12 cellular contexts compared by ENCODE assay signal in genomic region chr4:24850669-24851068, GRCh38. TPM values are rescaled to one million over a fixed set of nuclear protein-coding genes. Genes with fewer than 3 reads are reported as not detected.
DNase-seq lines count a peak whose midpoint lies in the region; TF ChIP-seq lines count a peak whose summit lies in the region.
"Had no signal": no experiment of that assay in that cellular context is flagged by ENCODE, and none has a peak within 500 bp of the region (broad histone marks: within the 10 kb centered on the region; RNA-seq: fewer than 3 reads in every experiment).

No MANE protein-coding gene starts in this region.

- whole genome bisulfite sequencing in esophagus squamous epithelium, 2 donors: 57 to 69% methylated on average over 1 of the region's 1 CpG
- WGBS in sigmoid colon, 2 donors: 75 to 89% methylated on average over 1 of the region's 1 CpG

- intact Hi-C loops in esophagus squamous epithelium (cut with DNase I): no loop called here
- intact Hi-C loops in sigmoid colon (cut with DNase I): no loop called here

- H3K4me1 ChIP-seq in esophagus squamous epithelium: peaks cover 0 to 43% (median 24%) of the 10 kb centered on the region in 3 donors
- H3K4me1 ChIP-seq in sigmoid colon: peaks cover 0 to 41% (median 25%) of the 10 kb centered on the region in 4 donors
- H3K4me1 ChIP-seq: upper lobe of right lung had no signal

- H3K27me3 ChIP-seq in esophagus squamous epithelium: no peaks in the 10 kb centered on the region
- H3K27me3 ChIP-seq in sigmoid colon: no peaks in the 10 kb centered on the region
- H3K27me3 ChIP-seq: upper lobe of right lung had no signal

- TF ChIP-seq POLR2A in esophagus squamous epithelium (IDR thresholded peaks at IDR 0.05): no peak
- no peak for TF ChIP-seq POLR2A in sigmoid colon (IDR thresholded peaks at IDR 0.05)

- no peaks in the 10 kb centered on the region for H3K36me3 ChIP-seq in esophagus squamous epithelium
- no peaks in the 10 kb centered on the region for H3K36me3 ChIP-seq in sigmoid colon
- H3K36me3 ChIP-seq: upper lobe of right lung had no signal

- TF ChIP-seq CTCF in esophagus squamous epithelium (IDR thresholded peaks at IDR 0.05) (no peak), sigmoid colon (IDR thresholded peaks at IDR 0.05) (no peak)

- H3K4me3 ChIP-seq in esophagus squamous epithelium (no peak overlapping the region), sigmoid colon (no peak overlapping the region)
- H3K4me3 ChIP-seq: upper lobe of right lung had no signal

- no peaks in the 10 kb centered on the region for H3K9me3 ChIP-seq in esophagus squamous epithelium
- H3K9me3 ChIP-seq in sigmoid colon: no peaks in the 10 kb centered on the region
- H3K9me3 ChIP-seq: upper lobe of right lung had no signal

- H3K27ac ChIP-seq in esophagus squamous epithelium (peak overlapping the region in 3 of 4 donors; percentile 53 to 64 (median 62)), sigmoid colon (peak overlapping the region in 3 of 4 donors; percentile 58 to 78 (median 59))
- H3K27ac ChIP-seq: HL-60, upper lobe of right lung had no signal

- DNase-seq in ELR (ENCODE audit: low read depth) (peak; percentile 83), MV-4-11 (lab: John Stamatoyannopoulos, UW) (peak; percentile 30), esophagus squamous epithelium (lab: John Stamatoyannopoulos, UW) (no peak), sigmoid colon (peak; percentile 71), DMS114 treated with DMSO at 0.1 percent for 48 hours (lab: John Stamatoyannopoulos, UW; ENCODE audit: unreplicated experiment) (no peak), SHP77 (lab: John Stamatoyannopoulos, UW) (no peak), GOT3 (lab: John Stamatoyannopoulos, UW) (no peak)
- no peak for DNase-seq in activated naive CD4-positive, alpha-beta T cell (lab: John Stamatoyannopoulos, UW)
- DNase-seq: activated T-cell treated with anti-CD3 and anti-CD28 coated beads for 4 hours, endodermal cell, upper lobe of right lung had no signal

- no peak for TF ChIP-seq EP300 in sigmoid colon (IDR thresholded peaks at IDR 0.05)

RNA-seq across cellular contexts. Expression of gene SOD3, which starts 55.3 kb away (rescaled TPM):
- 100 to 1,000 TPM in 1 of 4 donors, 10 to 100 TPM in 2, 1 to 10 TPM in 1; 5.0 to 120 (median 25.2) TPM for total RNA-seq in esophagus squamous epithelium
- total RNA-seq in sigmoid colon: 100 to 1,000 TPM in 2 of 4 donors, 10 to 100 TPM in 2; 45.3 to 164 (median 95.4) TPM
- 10 to 100 TPM in 1 of 3 donors, 1 to 10 TPM in 2; 3.2 to 28.9 (median 9.6) TPM for polyA plus RNA-seq in sigmoid colon

Comparison
In these comparisons a context has a peak if more than half of its experiments do, and no peak if none do; other contexts are left out.
1. DNase-seq: peak in ELR (single experiment), MV-4-11 (single experiment) and sigmoid colon (single experiment); none in esophagus squamous epithelium (single experiment), activated naive CD4-positive, alpha-beta T cell (0 of 4), DMS114 treated with DMSO at 0.1 percent for 48 hours (single experiment), SHP77 (0 of 2) and GOT3 (single experiment).